In genomic region chr19:49473868-49474544, GRCh38 we compare ENCODE assay signal across 1 cellular context.
TF ChIP-seq lines count a peak whose summit lies in the region.

FLT3LG (plus strand) TSS chr19:49474215; CDS start chr19:49474640, 425 bp downstream.

TF ChIP-seq in GM12878, 131 proteins besides CTCF, POLR2A, EP300 and RAD21 (continued from another document and continues in another):
- peak; percentile 89; the same call in 1 of the 2 replicates for TF ChIP-seq RB1 (IDR thresholded peaks at IDR 0.05; ENCODE audit: borderline replicate concordance)
- TF ChIP-seq RELA (IDR thresholded peaks at IDR 0.05; ENCODE audit: borderline replicate concordance, partially characterized antibody), result peak; percentile 52
- TF ChIP-seq CREM (IDR thresholded peaks at IDR 0.05; ENCODE audit: low read depth), result 0 out of 2 replicates have a peak, but pooled peaks have one; percentile 51
- TF ChIP-seq RELB (IDR thresholded peaks at IDR 0.05; ENCODE audit: low read depth), result peak; percentile 49
- peak; percentile 86 for TF ChIP-seq YY1 (IDR thresholded peaks at IDR 0.05; ENCODE audit: low read depth, low read length)
- no peak for TF ChIP-seq CEBPB (IDR thresholded peaks at IDR 0.05; ENCODE audit: borderline replicate concordance in 1 of 2, low read depth in 2 of 2, low read length in 2 of 2)
- 0 out of 2 replicates have a peak, but pooled peaks have one; percentile 14 for TF ChIP-seq TAF1 (IDR thresholded peaks at IDR 0.05; ENCODE audit: borderline replicate concordance, low read depth, low read length)
- peak; percentile 68 for TF ChIP-seq NR2F1 (conservative IDR thresholded peaks at IDR 0.05)
- peak; percentile 56 for TF ChIP-seq PKNOX1 (IDR thresholded peaks at IDR 0.05)
- no peak for TF ChIP-seq IRF5 (IDR thresholded peaks at IDR 0.05; ENCODE audit: borderline replicate concordance)
- TF ChIP-seq ZBTB4 (CRISPR knock-in tag; IDR thresholded peaks at IDR 0.05), result no peak
- TF ChIP-seq TARDBP (IDR thresholded peaks at IDR 0.05; ENCODE audit: borderline replicate concordance), result 0 out of 2 replicates have a peak, but pooled peaks have one; percentile 21
- peak; percentile 72 for TF ChIP-seq SMC3 (IDR thresholded peaks at IDR 0.05; ENCODE audit: borderline replicate concordance, low read length)
- no peak for TF ChIP-seq ETV6 (conservative IDR thresholded peaks at IDR 0.05 in 1 of 2, IDR thresholded peaks at IDR 0.05 in 1 of 2; ENCODE audit: borderline replicate concordance in 1 of 2, low read depth in 1 of 2)
- no peak for TF ChIP-seq TCF7 (IDR thresholded peaks at IDR 0.05; ENCODE audit: borderline replicate concordance)
- TF ChIP-seq FOS (IDR thresholded peaks at IDR 0.05; ENCODE audit: borderline replicate concordance, extremely low read depth, insufficient read length), result no peak
- peak; percentile 42; the same call in 1 of the 2 replicates for TF ChIP-seq EED (IDR thresholded peaks at IDR 0.05; ENCODE audit: low read depth)
- no peak for TF ChIP-seq KLF5 (IDR thresholded peaks at IDR 0.05; ENCODE audit: partially characterized antibody)
- peak; percentile 79; the same call in 1 of the 2 replicates for TF ChIP-seq BACH1 (IDR thresholded peaks at IDR 0.05; ENCODE audit: borderline replicate concordance)
- peak; percentile 76 for TF ChIP-seq GATAD2B (conservative IDR thresholded peaks at IDR 0.05; ENCODE audit: low read depth)
- no peak for TF ChIP-seq ZBTB33 (IDR thresholded peaks at IDR 0.05)
- TF ChIP-seq HDAC6 (IDR thresholded peaks at IDR 0.05; ENCODE audit: unreplicated experiment), result no peak
- 0 out of 2 replicates have a peak, but pooled peaks have one; percentile 35 for TF ChIP-seq CBFB (IDR thresholded peaks at IDR 0.05; ENCODE audit: low read depth)
- TF ChIP-seq KDM1A (IDR thresholded peaks at IDR 0.05; ENCODE audit: borderline replicate concordance), result no peak
- no peak for TF ChIP-seq MXI1 (IDR thresholded peaks at IDR 0.05; ENCODE audit: low read depth, low read length)
- no peak; the same call in none of the 2 replicates for TF ChIP-seq CREB1 (IDR thresholded peaks at IDR 0.05; ENCODE audit: low read depth)
- 0 out of 2 replicates have a peak, but pooled peaks have one; percentile 49 for TF ChIP-seq IRF4 (IDR thresholded peaks at IDR 0.05; ENCODE audit: low read depth, low read length)
- TF ChIP-seq STAT1 (conservative IDR thresholded peaks at IDR 0.05), result 0 out of 2 replicates have a peak, but pooled peaks have one; percentile 63
- no peak for TF ChIP-seq PRDM15 (CRISPR knock-in tag; IDR thresholded peaks at IDR 0.05)
- TF ChIP-seq ZNF207 (IDR thresholded peaks at IDR 0.05; ENCODE audit: borderline replicate concordance), result peak; percentile 87; the same call in 1 of the 2 replicates
- TF ChIP-seq POU2F2 (IDR thresholded peaks at IDR 0.05; ENCODE audit: borderline replicate concordance, low read depth, low read length), result peak; percentile 30; the same call in 1 of the 3 replicates
- TF ChIP-seq RAD51 (IDR thresholded peaks at IDR 0.05), result no peak
- no peak for TF ChIP-seq CBX3 (IDR thresholded peaks at IDR 0.05; ENCODE audit: borderline replicate concordance, low read depth)
- TF ChIP-seq SIX5 (IDR thresholded peaks at IDR 0.05; ENCODE audit: low read depth, low read length, severe bottlenecking), result peak; percentile 29
- no peak for TF ChIP-seq RCOR1 (conservative IDR thresholded peaks at IDR 0.05; ENCODE audit: low read depth, low read length)
- no peak for TF ChIP-seq TCF12 (IDR thresholded peaks at IDR 0.05; ENCODE audit: low read depth, low read length)
- peak in 1 of 2 experiments; percentile 22; a peak in 1 of 4 replicates for TF ChIP-seq IKZF2 (IDR thresholded peaks at IDR 0.05)
- TF ChIP-seq ASH2L (IDR thresholded peaks at IDR 0.05; ENCODE audit: borderline replicate concordance, low read depth), result peak; percentile 78; the same call in 1 of the 2 replicates
- TF ChIP-seq SMARCA5 (IDR thresholded peaks at IDR 0.05), result peak; percentile 87; the same call in 1 of the 2 replicates
- TF ChIP-seq RFX5 (IDR thresholded peaks at IDR 0.05; ENCODE audit: low read depth, low read length), result no peak
- TF ChIP-seq MYC (IDR thresholded peaks at IDR 0.05; ENCODE audit: insufficient read depth, insufficient read length, insufficient replicate concordance, low read length, severe bottlenecking), result peak; percentile 44
- 0 out of 2 replicates have a peak, but pooled peaks have one; percentile 54 for TF ChIP-seq SIN3A (IDR thresholded peaks at IDR 0.05; ENCODE audit: low read depth, low read length)
- peak; percentile 66 for TF ChIP-seq DPF2 (IDR thresholded peaks at IDR 0.05)
- TF ChIP-seq CHD4 (IDR thresholded peaks at IDR 0.05), result no peak
- TF ChIP-seq ZNF592 (IDR thresholded peaks at IDR 0.05), result 0 out of 2 replicates have a peak, but pooled peaks have one; percentile 75
- TF ChIP-seq SPI1 (IDR thresholded peaks at IDR 0.05; ENCODE audit: borderline replicate concordance, insufficient read depth, low read depth, low read length), result no peak
- no peak for TF ChIP-seq STAT3 (IDR thresholded peaks at IDR 0.05; ENCODE audit: low read depth, low read length)
- TF ChIP-seq ZNF217 (IDR thresholded peaks at IDR 0.05), result 0 out of 2 replicates have a peak, but pooled peaks have one; percentile 56
- peak; percentile 68 to 71; a peak in 3 of 4 replicates for TF ChIP-seq BHLHE40 (IDR thresholded peaks at IDR 0.05; ENCODE audit: borderline replicate concordance in 1 of 2, low read depth in 2 of 2, low read length in 1 of 2)
- TF ChIP-seq MEF2B (IDR thresholded peaks at IDR 0.05; ENCODE audit: partially characterized antibody, poor library complexity, severe bottlenecking), result peak; percentile 69
